ENCODE assay signal across 8 cellular contexts in the genomic region with DNA sequence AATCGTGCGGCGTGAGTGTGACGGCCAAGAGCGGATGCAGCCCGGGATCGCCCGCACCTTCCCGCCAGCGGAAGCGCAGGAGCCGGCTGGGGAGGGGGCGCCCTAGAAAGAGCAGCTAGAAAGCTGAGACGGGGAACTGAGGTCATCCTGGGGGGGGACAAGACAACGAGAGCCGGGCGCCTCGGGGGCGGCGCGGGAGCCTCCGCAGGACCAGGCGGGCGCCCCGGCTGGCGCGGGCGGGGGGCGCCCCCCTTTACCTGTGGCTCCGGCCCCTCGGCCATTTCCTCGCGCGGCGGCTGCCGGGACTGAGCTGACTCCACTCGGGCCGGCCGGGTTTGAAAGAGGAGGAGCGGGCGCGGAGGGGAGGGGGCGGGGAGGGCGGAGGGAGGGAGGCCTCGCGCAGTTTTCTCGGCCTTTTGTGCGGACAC. TPM values are rescaled to one million over a fixed set of nuclear protein-coding genes. Genes with fewer than 3 reads are reported as not detected.
A peak's percentile ranks its signal among the peaks of the same experiment; 100 is the strongest.
DNase-seq lines count a peak whose midpoint lies in the region; ATAC-seq and TF ChIP-seq lines count a peak whose summit lies in the region.
"Not testable (repeated sequence)": the region's sequence is repeated elsewhere in the genome, so short reads cannot be mapped to it uniquely, and the experiment has no call there.

No MANE protein-coding gene starts in this region.

- CTCF ChIA-PET in Caco-2 (lab: Charles Lee), result interaction anchor here (0.6 to 1.1 kb wide), 5 partner anchors 54 to 346 kb away, joined by 3 to 4 read pairs (median 3); partner anchors contain the start of gene PLA2G6

- H3K4me1 Mint-ChIP-seq in Caco-2 (ENCODE audit: low read depth, unreplicated experiment) (peaks cover 15% of the 10 kb centered on the region), IgD-negative memory B cell (peaks cover 18 to 34% (median 27%) of the 10 kb centered on the region in 3 donors), mesothelial cell of epicardium (peaks cover 58% of the 10 kb centered on the region)
- peaks cover 50% of the 10 kb centered on the region for H3K4me1 Mint-ChIP-seq in stimulated activated memory B cell treated with anti-CD40 and anti-IgM and Interleukin-4, amounts not matched to agents 10 μg/mL and 1 μg/mL and 100 μg/mL, for 72 hours

- not testable (repeated sequence) for H3K36me3 Mint-ChIP-seq in Caco-2 (ENCODE audit: insufficient read depth, unreplicated experiment); IgD-negative memory B cell; activated naive CD4-positive, alpha-beta T cell treated with anti-CD3 and anti-CD28 coated beads, Interleukin-2, amount 50 U/mL, for 72 hours; mesothelial cell of epicardium
- peaks cover 11% of the 10 kb centered on the region for H3K36me3 Mint-ChIP-seq in stimulated activated memory B cell treated with anti-CD40 and anti-IgM and Interleukin-4, amounts not matched to agents 10 μg/mL and 1 μg/mL and 100 μg/mL, for 72 hours

- TF ChIP-seq CTCF in Caco-2 (IDR thresholded peaks at IDR 0.05; ENCODE audit: insufficient read depth in 1 of 2, low read depth in 1 of 2, low read length in 1 of 2, severe bottlenecking in 1 of 2, unreplicated experiment in 1 of 2); fibroblast of the aortic adventitia (IDR thresholded peaks at IDR 0.05; ENCODE audit: insufficient read depth, low read length); mesothelial cell of epicardium (IDR thresholded peaks at IDR 0.05; ENCODE audit: unreplicated experiment): not testable (repeated sequence)

- intact Hi-C loops in Caco-2 (cut with micrococcal nuclease; ENCODE audit: unreplicated experiment), result loop anchor here (2.0 kb wide), 1 partner anchor 81 kb away; the partner anchor contains the start of gene CSNK1E

- not testable (repeated sequence) for H3K36me3 ChIP-seq in Caco-2 (ENCODE audit: control insufficient read depth, insufficient read depth, low read length)

- H3K4me1 ChIP-seq in Caco-2, result not testable (repeated sequence)

- H3K4me3 ChIP-seq in Caco-2 (ENCODE audit: low read depth, low read length) (peak overlapping the region; percentile 79), fibroblast of the aortic adventitia (ENCODE audit: low read depth, low read length) (peak overlapping the region; percentile 72)

- H3K4me3 Mint-ChIP-seq in Caco-2 (ENCODE audit: unreplicated experiment) (peak overlapping the region; percentile 79), IgD-negative memory B cell (peak overlapping the region; percentile 91 to 99 (median 94)), mesothelial cell of epicardium (peak overlapping the region; percentile 76)
- H3K4me3 Mint-ChIP-seq in stimulated activated memory B cell treated with anti-CD40 and anti-IgM and Interleukin-4, amounts not matched to agents 10 μg/mL and 1 μg/mL and 100 μg/mL, for 72 hours, result peak overlapping the region; percentile 96

- H3K9me3 Mint-ChIP-seq in Caco-2 (ENCODE audit: unreplicated experiment); IgD-negative memory B cell; activated naive CD4-positive, alpha-beta T cell treated with anti-CD3 and anti-CD28 coated beads, Interleukin-2, amount 50 U/mL, for 72 hours; mesothelial cell of epicardium; stimulated activated memory B cell treated with anti-CD40 and anti-IgM and Interleukin-4, amounts not matched to agents 10 μg/mL and 1 μg/mL and 100 μg/mL, for 72 hours: not testable (repeated sequence)

- H3K27ac Mint-ChIP-seq in Caco-2 (ENCODE audit: unreplicated experiment) (peak overlapping the region; percentile 83), IgD-negative memory B cell (peak overlapping the region; percentile 83 to 97 (median 94)), mesothelial cell of epicardium (peak overlapping the region; percentile 50)
- not testable (repeated sequence) for H3K27ac Mint-ChIP-seq in activated naive CD4-positive, alpha-beta T cell treated with anti-CD3 and anti-CD28 coated beads, Interleukin-2, amount 50 U/mL, for 72 hours
- peak overlapping the region; percentile 92 for H3K27ac Mint-ChIP-seq in stimulated activated memory B cell treated with anti-CD40 and anti-IgM and Interleukin-4, amounts not matched to agents 10 μg/mL and 1 μg/mL and 100 μg/mL, for 72 hours

- not testable (repeated sequence) for H3K27me3 Mint-ChIP-seq in Caco-2 (ENCODE audit: insufficient read depth, unreplicated experiment); IgD-negative memory B cell; mesothelial cell of epicardium (ENCODE audit: low read depth); stimulated activated memory B cell treated with anti-CD40 and anti-IgM and Interleukin-4, amounts not matched to agents 10 μg/mL and 1 μg/mL and 100 μg/mL, for 72 hours

- not testable (repeated sequence) for H3K27me3 ChIP-seq in Caco-2 (replicated peaks; ENCODE audit: control insufficient read depth, insufficient read depth, low read length)

- DNase-seq in Caco-2 (peak; percentile 73 to 79), SK-MEL-5 (ENCODE audit: low read depth, low spot score) (peak; percentile 57), mesothelial cell of epicardium (ENCODE audit: low spot score in 2 of 2, unreplicated experiment in 2 of 2) (peak in 1 of 2 experiments; percentile 73)
- peak; percentile 45 to 73 for DNase-seq in activated naive CD4-positive, alpha-beta T cell treated with anti-CD3 and anti-CD28 coated beads, Interleukin-2, amount 50 U/mL, for 72 hours (ENCODE audit: low spot score in 2 of 2)
- not testable (repeated sequence) for DNase-seq in fibroblast of the aortic adventitia (ENCODE audit: low read depth)

- not testable (repeated sequence) for H3K9me3 ChIP-seq in Caco-2

- POLR2A ChIA-PET in Caco-2 (lab: Charles Lee), result interaction anchor here (0.5 to 0.7 kb wide), 7 partner anchors 17 to 764 kb away, joined by 3 to 4 read pairs (median 3); no protein-coding TSS in a partner anchor

- ATAC-seq in GM21717 (IDR thresholded peaks at IDR 0.05; ENCODE audit: unreplicated experiment), result peak; percentile 27
- ATAC-seq in activated naive CD4-positive, alpha-beta T cell treated with anti-CD3 and anti-CD28 coated beads, Interleukin-2, amount 50 U/mL, for 72 hours, result peak; percentile 60 to 69
- ATAC-seq in stimulated activated memory B cell treated with anti-CD40 and anti-IgM and Interleukin-4, amounts not matched to agents 10 μg/mL and 1 μg/mL and 100 μg/mL, for 72 hours, result peak; percentile 67

- BruUV-seq in Caco-2 (replicated peaks; lab: Mats Ljungman, UMichigan), result not testable (repeated sequence)

- in situ Hi-C loops in SK-MEL-5 (cut with HindIII; ENCODE audit: low pct_unique_long_range_greater_than_20kb, low sequenced_read_pairs), result not testable (repeated sequence)

RNA-seq across cellular contexts. Expression of gene KCNJ4, which starts 56.8 kb away (rescaled TPM):
- total RNA-seq in Caco-2 (2022), result 0.14 and 0.27 TPM in 2 replicates
- not detected for polyA plus RNA-seq in IgD-negative memory B cell
- total RNA-seq in SK-MEL-5 (2014; rRNA removed; shearing (Covaris generic)), result 0.16 and 0.29 TPM in 2 replicates
- polyA plus RNA-seq in SK-MEL-5 (2015; cell fraction: cytosol; rRNA removed), result 0.95 and 1.7 TPM in 2 replicates
- 0.57 and 1.0 TPM in 2 replicates for polyA plus RNA-seq in SK-MEL-5 (2015; cell fraction: nucleus; rRNA removed)
- total RNA-seq in activated naive CD4-positive, alpha-beta T cell treated with anti-CD3 and anti-CD28 coated beads, Interleukin-2, amount 50 U/mL, for 72 hours, result not detected
- total RNA-seq in fibroblast of the aortic adventitia (ENCODE audit: low replicate concordance), result not detected in 2 replicates
- total RNA-seq in mesothelial cell of epicardium, result 2.5 to 2.8 TPM (median 2.6 TPM) in 3 replicates
